9 cellular contexts compared by ENCODE assay signal in genomic region chr2:97646977-97647376, GRCh38. TPM values are rescaled to one million over a fixed set of nuclear protein-coding genes. Genes with fewer than 3 reads are reported as not detected.
DNase-seq lines count a peak whose midpoint lies in the region; ATAC-seq and TF ChIP-seq lines count a peak whose summit lies in the region.
"Had no signal": no experiment of that assay in that cellular context is flagged by ENCODE, and none has a peak within 500 bp of the region (broad histone marks: within the 10 kb centered on the region; RNA-seq: fewer than 3 reads in every experiment).

No MANE protein-coding gene starts in this region.

- H3K27ac ChIP-seq in SJCRH30 (no peak overlapping the region), fibroblast of lung (ENCODE audit: insufficient read depth, low read length) (no peak overlapping the region)

- 0 out of 2 replicates have a peak, but pooled peaks cover 2% of the 10 kb centered on the region for H3K4me1 ChIP-seq in SJCRH30
- H3K4me1 ChIP-seq in fibroblast of lung (ENCODE audit: control insufficient read depth, extremely low read depth, insufficient read depth, low read length) = no peaks in the 10 kb centered on the region

- H3K36me3 ChIP-seq in SJCRH30 (peaks cover 19% of the 10 kb centered on the region), fibroblast of lung (ENCODE audit: control insufficient read depth, insufficient read depth, low read length) (peaks cover 5% of the 10 kb centered on the region)

- TF ChIP-seq CTCF in fibroblast of lung (conservative IDR thresholded peaks at IDR 0.05 in 1 of 2, IDR thresholded peaks at IDR 0.05 in 1 of 2; ENCODE audit: low read depth in 1 of 2, low read length in 2 of 2) (no peak), retinal pigment epithelial cell (conservative IDR thresholded peaks at IDR 0.05; ENCODE audit: low read depth, low read length) (no peak)

- H3K27me3 ChIP-seq in SJCRH30 = no peaks in the 10 kb centered on the region
- H3K27me3 ChIP-seq in fibroblast of lung (ENCODE audit: control insufficient read depth, insufficient read depth, low read length) = no peaks in the 10 kb centered on the region

- peak overlapping the region; percentile 81 for H3K4me3 ChIP-seq in GM08714 (ENCODE audit: low read length)
- H3K4me3 ChIP-seq in SJCRH30 = peak overlapping the region; percentile 82
- peak overlapping the region in 3 of 4 experiments; percentile 61 to 97 (median 90) for H3K4me3 ChIP-seq in fibroblast of lung (replicated peaks in 1 of 4; ENCODE audit: control extremely low read depth in 1 of 4, insufficient read depth in 1 of 4, low read depth in 3 of 4, low read length in 4 of 4)
- H3K4me3 ChIP-seq in retinal pigment epithelial cell (ENCODE audit: low read length) = peak overlapping the region; percentile 96

- ATAC-seq in GM21737 (IDR thresholded peaks at IDR 0.05; ENCODE audit: unreplicated experiment) (no peak), HG02840 (IDR thresholded peaks at IDR 0.05; ENCODE audit: low FRiP score, unreplicated experiment) (no peak)

- no peak for DNase-seq in SJCRH30
- DNase-seq in fibroblast of lung (ENCODE audit: low read depth in 2 of 2) = no peak
- no peak for DNase-seq in retinal pigment epithelial cell (ENCODE audit: low read depth)
- no peak for DNase-seq in NCI-H69 (lab: John Stamatoyannopoulos, UW)
- no peak for DNase-seq in SW 1271 (lab: John Stamatoyannopoulos, UW)
- DNase-seq: NCI-H524 had no signal

- H3K9ac ChIP-seq in fibroblast of lung (ENCODE audit: insufficient read depth, low read length) = no peak overlapping the region

- peaks cover 7% of the 10 kb centered on the region for H3K79me2 ChIP-seq in fibroblast of lung (ENCODE audit: control insufficient read depth, insufficient read depth, low read length)

- H3K9me3 ChIP-seq in SJCRH30 (replicated peaks) (no peaks in the 10 kb centered on the region), fibroblast of lung (ENCODE audit: control insufficient read depth, insufficient read depth, low read depth, low read length) (no peaks in the 10 kb centered on the region)

- H4K20me1 ChIP-seq in fibroblast of lung (ENCODE audit: control insufficient read depth, extremely low read depth, insufficient read depth, low read length) = no peaks in the 10 kb centered on the region

- H2AFZ ChIP-seq in fibroblast of lung (ENCODE audit: low read length) = no peak overlapping the region

- peak overlapping the region; percentile 26 for H3K4me2 ChIP-seq in fibroblast of lung (ENCODE audit: extremely low read depth, insufficient read depth, low read length)

RNA-seq across cellular contexts. Expression of gene COX5B, which starts 1.1 kb away (rescaled TPM):
- 283 and 314 TPM in 2 replicates for total RNA-seq in SJCRH30 (2014; rRNA removed; shearing (Covaris generic))
- total RNA-seq in fibroblast of lung = 381 and 460 TPM in 2 replicates
- 241 and 257 TPM in 2 replicates for polyA plus RNA-seq in fibroblast of lung
- 297 and 334 TPM in 2 replicates for polyA plus RNA-seq in fibroblast of lung (2012)
- polyA minus RNA-seq in fibroblast of lung (ENCODE audit: low replicate concordance) = 35.5 and 37.2 TPM in 2 replicates

RNA-seq across cellular contexts. Expression of gene ACTR1B, which starts 16.9 kb away (rescaled TPM):
- total RNA-seq in SJCRH30 (2014; rRNA removed; shearing (Covaris generic)) = 25.7 and 31.6 TPM in 2 replicates
- 38.8 and 69.9 TPM in 2 replicates for total RNA-seq in fibroblast of lung
- polyA plus RNA-seq in fibroblast of lung = 38.3 and 40.8 TPM in 2 replicates
- 54.1 and 62.6 TPM in 2 replicates for polyA plus RNA-seq in fibroblast of lung (2012)
- polyA minus RNA-seq in fibroblast of lung (ENCODE audit: low replicate concordance) = 114 and 133 TPM in 2 replicates

RNA-seq across cellular contexts. Expression of gene C2orf92, which starts 22.5 kb away (rescaled TPM):
- total RNA-seq in SJCRH30 (2014; rRNA removed; shearing (Covaris generic)) = 1.3 and 2.4 TPM in 2 replicates
- 0.77 and 0.99 TPM in 2 replicates for total RNA-seq in fibroblast of lung
- 0.41 and 1.1 TPM in 2 replicates for polyA plus RNA-seq in fibroblast of lung
- 0.69 and 0.94 TPM in 2 replicates for polyA plus RNA-seq in fibroblast of lung (2012)
- not detected in 2 replicates for polyA minus RNA-seq in fibroblast of lung (ENCODE audit: low replicate concordance)

RNA-seq across cellular contexts. Expression of gene ANKRD36B, which starts 57.3 kb away (rescaled TPM):
- 22.7 and 27.3 TPM in 2 replicates for total RNA-seq in SJCRH30 (2014; rRNA removed; shearing (Covaris generic))
- total RNA-seq in fibroblast of lung = 23.1 and 26.7 TPM in 2 replicates
- polyA plus RNA-seq in fibroblast of lung = 4.3 and 4.7 TPM in 2 replicates
- polyA plus RNA-seq in fibroblast of lung (2012) = 2.8 and 3.9 TPM in 2 replicates
- polyA minus RNA-seq in fibroblast of lung (ENCODE audit: low replicate concordance) = 0.19 and 1.8 TPM in 2 replicates
